11 cellular contexts compared by ENCODE assay signal in the genomic region with DNA sequence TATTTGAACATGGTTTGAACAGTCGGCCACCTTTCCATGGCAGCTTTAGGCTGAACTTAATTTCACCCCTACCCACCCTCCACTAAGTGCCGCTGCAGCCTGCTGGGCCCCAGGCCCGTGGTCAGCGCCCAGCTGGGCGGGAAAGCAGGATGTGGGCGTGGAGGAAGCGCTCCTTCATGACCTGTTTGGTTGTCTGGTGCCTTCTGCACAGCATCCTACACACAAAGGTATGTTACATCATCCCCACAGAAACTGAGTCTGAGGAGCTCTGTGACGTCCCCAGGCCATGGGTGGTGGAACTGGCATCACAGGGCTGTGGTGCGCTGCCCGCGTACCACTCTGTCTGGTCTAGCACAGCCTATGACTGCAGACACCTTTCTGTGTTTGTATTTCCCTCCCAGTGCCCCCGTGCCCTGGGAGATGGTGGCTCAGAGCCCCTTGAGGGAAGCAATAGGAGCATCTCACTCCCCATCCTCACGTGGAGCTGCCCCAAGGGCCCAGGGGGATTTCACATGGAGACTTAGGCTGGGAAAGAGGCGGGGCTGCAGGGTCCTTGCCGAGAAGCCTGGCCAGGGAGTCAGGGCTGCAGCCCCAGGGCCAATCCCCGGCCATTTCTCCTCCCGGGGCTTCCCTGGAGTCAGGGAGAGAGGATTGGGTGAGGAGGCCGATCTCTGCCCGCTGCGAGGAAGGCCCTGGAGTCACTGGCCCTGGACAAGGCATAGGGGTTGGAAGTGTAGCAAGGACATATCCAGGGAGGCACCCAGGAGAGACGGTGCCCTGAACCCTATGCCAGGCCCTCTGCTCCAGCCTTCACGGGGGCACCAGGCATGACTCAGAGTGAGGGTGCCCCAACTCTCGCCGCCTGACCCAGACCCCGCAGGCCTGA. TPM values are rescaled to one million over a fixed set of nuclear protein-coding genes. Genes with fewer than 3 reads are reported as not detected.
A peak's percentile ranks its signal among the peaks of the same experiment; 100 is the strongest.
DNase-seq lines count a peak whose midpoint lies in the region; ATAC-seq and TF ChIP-seq lines count a peak whose summit lies in the region.
"Had no signal": no experiment of that assay in that cellular context is flagged by ENCODE, and none has a peak within 500 bp of the region (broad histone marks: within the 10 kb centered on the region; RNA-seq: fewer than 3 reads in every experiment).

No MANE protein-coding gene starts in this region.

- H3K9me3 Mint-ChIP-seq in activated T-helper 1 cell treated with anti-CD3 and anti-CD28 coated beads, Interleukin-12 subunit alpha, Interleukin-12 subunit beta, Interleukin-2, Interleukin-4 antibody, amounts not matched to agents 30 ng/mL and 10 ng/mL and 1 ng/mL, durations not matched to agents 14 hours and 24 hours and 36 hours, result no peaks in the 10 kb centered on the region
- no peaks in the 10 kb centered on the region for H3K9me3 Mint-ChIP-seq in Caco-2 (ENCODE audit: unreplicated experiment)

- peak overlapping the region; percentile 73 for H3K27ac Mint-ChIP-seq in activated T-helper 1 cell treated with anti-CD3 and anti-CD28 coated beads, Interleukin-12 subunit alpha, Interleukin-12 subunit beta, Interleukin-2, Interleukin-4 antibody, amounts not matched to agents 30 ng/mL and 10 ng/mL and 1 ng/mL, durations not matched to agents 14 hours and 24 hours and 36 hours
- H3K27ac Mint-ChIP-seq in Caco-2 (ENCODE audit: unreplicated experiment), result no peak overlapping the region

- peaks cover 100% of the 10 kb centered on the region for H3K36me3 ChIP-seq in BLaER1
- H3K36me3 ChIP-seq in Loucy (ENCODE audit: insufficient read depth, low read length), result peaks cover 75% of the 10 kb centered on the region; the same call in 1 of the 2 replicates
- no peaks in the 10 kb centered on the region for H3K36me3 ChIP-seq in BE2C
- H3K36me3 ChIP-seq in Caco-2 (ENCODE audit: control insufficient read depth, insufficient read depth, low read length), result no peaks in the 10 kb centered on the region; the same call in 1 of the 2 replicates

- no peaks in the 10 kb centered on the region for H3K79me2 ChIP-seq in Loucy (ENCODE audit: insufficient read depth, low read length)

- peaks cover 35% of the 10 kb centered on the region for H3K4me1 Mint-ChIP-seq in activated T-helper 1 cell treated with anti-CD3 and anti-CD28 coated beads, Interleukin-12 subunit alpha, Interleukin-12 subunit beta, Interleukin-2, Interleukin-4 antibody, amounts not matched to agents 30 ng/mL and 10 ng/mL and 1 ng/mL, durations not matched to agents 14 hours and 24 hours and 36 hours (ENCODE audit: low read depth)
- no peaks in the 10 kb centered on the region for H3K4me1 Mint-ChIP-seq in Caco-2 (ENCODE audit: low read depth, unreplicated experiment)

- no peaks in the 10 kb centered on the region for H3K27me3 ChIP-seq in BLaER1
- H3K27me3 ChIP-seq in Loucy (ENCODE audit: insufficient read depth, low read length, poor library complexity, severe bottlenecking), result no peaks in the 10 kb centered on the region
- no peaks in the 10 kb centered on the region for H3K27me3 ChIP-seq in BE2C
- no peaks in the 10 kb centered on the region for H3K27me3 ChIP-seq in Caco-2 (replicated peaks; ENCODE audit: control insufficient read depth, insufficient read depth, low read length)

- no TSS peak for BruUV-seq in Caco-2 (replicated peaks; lab: Mats Ljungman, UMichigan)

- no peak overlapping the region for H3K4me3 ChIP-seq in BLaER1
- H3K4me3 ChIP-seq in Loucy (ENCODE audit: low read length, poor library complexity, severe bottlenecking), result no peak overlapping the region
- H3K4me3 ChIP-seq in BE2C (ENCODE audit: low read depth, low read length), result no peak overlapping the region
- H3K4me3 ChIP-seq in Caco-2 (ENCODE audit: low read depth, low read length), result no peak overlapping the region

- H3K4me2 ChIP-seq in BLaER1, result no peak overlapping the region
- H3K4me2 ChIP-seq in Loucy (ENCODE audit: low read depth, low read length, poor library complexity, severe bottlenecking), result no peak overlapping the region

- H3K9me2 ChIP-seq in Loucy (replicated peaks; ENCODE audit: low read depth, low read length), result no peaks in the 10 kb centered on the region

- no peak overlapping the region for H2AFZ ChIP-seq in Loucy (ENCODE audit: low read length)

- no peaks in the 10 kb centered on the region for H3F3A ChIP-seq in Loucy (ENCODE audit: low read depth)

- H3K9ac ChIP-seq in BLaER1 (no peak overlapping the region), Loucy (ENCODE audit: low read depth, low read length, poor library complexity, severe bottlenecking) (no peak overlapping the region)

- H4K20me1 ChIP-seq in BLaER1 (peaks cover 8% of the 10 kb centered on the region; the same call in 1 of the 2 replicates), Loucy (ENCODE audit: insufficient read depth, low read length, poor library complexity, severe bottlenecking) (no peaks in the 10 kb centered on the region)

- H3K4me3 Mint-ChIP-seq in activated T-helper 1 cell treated with anti-CD3 and anti-CD28 coated beads, Interleukin-12 subunit alpha, Interleukin-12 subunit beta, Interleukin-2, Interleukin-4 antibody, amounts not matched to agents 30 ng/mL and 10 ng/mL and 1 ng/mL, durations not matched to agents 14 hours and 24 hours and 36 hours, result no peak overlapping the region
- no peak overlapping the region for H3K4me3 Mint-ChIP-seq in Caco-2 (ENCODE audit: unreplicated experiment)

- TF ChIP-seq CTCF in Loucy (conservative IDR thresholded peaks at IDR 0.05; ENCODE audit: low read length), result peak; percentile 16; the same call in 1 of the 2 replicates
- no peak for TF ChIP-seq CTCF in BE2C (IDR thresholded peaks at IDR 0.05; ENCODE audit: low read depth, low read length)
- TF ChIP-seq CTCF in Caco-2 (IDR thresholded peaks at IDR 0.05; ENCODE audit: insufficient read depth in 1 of 2, low read depth in 1 of 2, low read length in 1 of 2, severe bottlenecking in 1 of 2, unreplicated experiment in 1 of 2), result no peak

- ATAC-seq in GM18907 (IDR thresholded peaks at IDR 0.05; ENCODE audit: unreplicated experiment), result no peak

- POLR2A ChIA-PET in Caco-2 (lab: Charles Lee), result no interaction called here

- H3K27me3 Mint-ChIP-seq in activated T-helper 1 cell treated with anti-CD3 and anti-CD28 coated beads, Interleukin-12 subunit alpha, Interleukin-12 subunit beta, Interleukin-2, Interleukin-4 antibody, amounts not matched to agents 30 ng/mL and 10 ng/mL and 1 ng/mL, durations not matched to agents 14 hours and 24 hours and 36 hours (ENCODE audit: insufficient read depth), result no peaks in the 10 kb centered on the region
- no peaks in the 10 kb centered on the region for H3K27me3 Mint-ChIP-seq in Caco-2 (ENCODE audit: insufficient read depth, unreplicated experiment)

- peak overlapping the region; percentile 41 for H3K27ac ChIP-seq in BLaER1

- DNase-seq in activated T-helper 1 cell treated with anti-CD3 and anti-CD28 coated beads, Interleukin-12 subunit alpha, Interleukin-12 subunit beta, Interleukin-2, Interleukin-4 antibody, amounts not matched to agents 30 ng/mL and 10 ng/mL and 1 ng/mL, durations not matched to agents 14 hours and 24 hours and 36 hours (ENCODE audit: low spot score), result peak; percentile 39
- DNase-seq in left kidney (ENCODE audit: low read depth, low spot score), result peak; percentile 74
- DNase-seq in GM19238 (ENCODE audit: insufficient read length, low spot score), result no peak
- no peak for DNase-seq in BE2C
- DNase-seq in Caco-2, result no peak
- DNase-seq: cerebellar nuclear complex, NCI-H1694 treated with DMSO at 0.1 percent for 48 hours had no signal

- peaks cover 55% of the 10 kb centered on the region for H3K4me1 ChIP-seq in BLaER1
- peaks cover 20% of the 10 kb centered on the region for H3K4me1 ChIP-seq in Loucy (ENCODE audit: insufficient read depth, low read length, poor library complexity, severe bottlenecking)
- no peaks in the 10 kb centered on the region for H3K4me1 ChIP-seq in BE2C
- no peaks in the 10 kb centered on the region for H3K4me1 ChIP-seq in Caco-2

- H3K36me3 Mint-ChIP-seq in activated T-helper 1 cell treated with anti-CD3 and anti-CD28 coated beads, Interleukin-12 subunit alpha, Interleukin-12 subunit beta, Interleukin-2, Interleukin-4 antibody, amounts not matched to agents 30 ng/mL and 10 ng/mL and 1 ng/mL, durations not matched to agents 14 hours and 24 hours and 36 hours (ENCODE audit: low read depth), result peaks cover 40% of the 10 kb centered on the region
- H3K36me3 Mint-ChIP-seq in Caco-2 (ENCODE audit: insufficient read depth, unreplicated experiment), result peaks cover 19% of the 10 kb centered on the region

- CTCF ChIA-PET in Caco-2 (lab: Charles Lee), result no interaction called here

- intact Hi-C loops in activated T-helper 1 cell treated with anti-CD3 and anti-CD28 coated beads, Interleukin-12 subunit alpha, Interleukin-12 subunit beta, Interleukin-2, Interleukin-4 antibody, amounts not matched to agents 30 ng/mL and 10 ng/mL and 1 ng/mL, durations not matched to agents 14 hours and 24 hours and 36 hours (cut with micrococcal nuclease), result no loop called here
- intact Hi-C loops in Caco-2 (cut with micrococcal nuclease; ENCODE audit: unreplicated experiment), result no loop called here

- no peaks in the 10 kb centered on the region for H3K9me3 ChIP-seq in BLaER1
- H3K9me3 ChIP-seq in Loucy (ENCODE audit: insufficient read depth, low read depth, low read length), result no peaks in the 10 kb centered on the region
- no peaks in the 10 kb centered on the region for H3K9me3 ChIP-seq in BE2C
- no peaks in the 10 kb centered on the region for H3K9me3 ChIP-seq in Caco-2

RNA-seq across cellular contexts. Expression of a gene that starts 37.5 kb away (rescaled TPM):
- total RNA-seq in activated T-helper 1 cell treated with anti-CD3 and anti-CD28 coated beads, Interleukin-12 subunit alpha, Interleukin-12 subunit beta, Interleukin-2, Interleukin-4 antibody, amounts not matched to agents 30 ng/mL and 10 ng/mL and 1 ng/mL, durations not matched to agents 14 hours and 24 hours and 36 hours, result 31.7 and 33.2 TPM in 2 replicates
- 1.0 TPM for polyA plus RNA-seq in BE2C (2012; ENCODE audit: insufficient read depth, insufficient read length, low read depth)
- 2.2 and 2.9 TPM in 2 replicates for total RNA-seq in Caco-2 (2022)
- total RNA-seq: myocyte had no signal

Comparison
In these comparisons a context has a peak if more than half of its experiments do, and no peak if none do; other contexts are left out.
1. DNase-seq: peak in activated T-helper 1 cell treated with anti-CD3 and anti-CD28 coated beads, Interleukin-12 subunit alpha, Interleukin-12 subunit beta, Interleukin-2, Interleukin-4 antibody, amounts not matched to agents 30 ng/mL and 10 ng/mL and 1 ng/mL, durations not matched to agents 14 hours and 24 hours and 36 hours (single experiment) and left kidney (single experiment); none in GM19238 (single experiment), BE2C (single experiment) and Caco-2 (0 of 2).